31 cellular contexts compared by ENCODE assay signal in the genomic region with DNA sequence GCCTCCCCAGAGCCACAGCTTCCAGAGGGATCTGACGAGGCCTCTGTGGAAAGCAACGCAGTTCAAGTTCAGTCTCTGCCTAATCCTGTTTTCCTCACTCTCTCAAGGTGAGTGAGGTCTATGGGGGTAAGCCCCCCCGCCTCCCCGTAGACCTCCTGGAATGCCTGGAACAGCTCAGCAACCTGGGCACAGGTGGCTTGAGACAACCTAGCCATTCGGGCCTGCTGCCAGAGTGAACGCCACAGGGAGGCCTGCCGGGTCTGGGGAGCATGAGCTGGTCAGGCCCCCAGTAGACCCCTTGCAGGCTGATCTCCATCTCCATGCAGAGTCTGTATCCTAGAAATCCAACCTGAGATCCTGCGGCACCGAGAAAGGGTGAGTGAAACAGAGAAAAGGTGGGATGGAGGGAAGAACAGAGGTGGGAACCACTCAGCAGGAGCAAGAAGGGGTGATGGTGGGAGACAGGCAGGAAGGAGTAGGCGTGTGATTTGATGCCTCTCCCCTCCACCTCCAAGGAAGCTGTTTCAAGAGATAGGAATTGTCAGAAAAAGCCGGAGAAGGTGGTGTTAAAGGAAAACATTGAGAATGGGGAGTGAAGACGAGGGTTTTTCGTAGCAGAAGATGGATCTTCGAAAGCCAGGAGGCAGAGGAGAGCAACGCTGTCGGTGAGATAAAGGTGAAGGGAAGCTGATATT.
"Had no signal": no experiment of that assay in that cellular context is flagged by ENCODE, and none has a peak within 500 bp of the region (broad histone marks: within the 10 kb centered on the region; RNA-seq: fewer than 3 reads in every experiment).

No MANE protein-coding gene starts in this region.

- DNase-seq: hippocampal formation; kidney; left colon; left lung; mesendoderm; naive B cell; natural killer cell; nephron progenitor cell; occipital lobe; ovary; retina; right cardiac atrium; stimulated activated CD4-positive, alpha-beta T cell treated with anti-CD3 and anti-CD28 coated beads, Interleukin-12 subunit alpha, Interleukin-12 subunit beta, amount 100 ng/mL, for 4 hours; stimulated activated CD4-positive, alpha-beta T cell treated with anti-CD3 and anti-CD28 coated beads, Interleukin-15, amount 100 ng/mL, for 24 hours; stimulated activated CD4-positive, alpha-beta T cell treated with anti-CD3 and anti-CD28 coated beads, Interleukin-2, amount 100 ng/mL, for 24 hours; stimulated activated CD4-positive, alpha-beta T cell treated with anti-CD3 and anti-CD28 coated beads, Interleukin-4, amount 100 ng/mL, for 1 hour; stimulated activated naive B cell treated with anti-CD40 and anti-IgM and Interleukin-4, amounts not matched to agents 10 μg/mL and 1 μg/mL and 100 μg/mL, for 72 hours; stimulated activated naive CD8-positive, alpha-beta T cell treated with anti-CD3 and anti-CD28 coated beads, Interleukin-15, Interleukin-2, amounts not matched to agents 100 U/mL and 50 U/mL, for 24 hours; stomach; testis; thyroid gland; transverse colon; upper lobe of left lung; uterus had no signal

- H3K4me1 Mint-ChIP-seq: natural killer cell had no signal

- ATAC-seq: left colon; left lung; natural killer cell; right cardiac atrium; sciatic nerve; stimulated activated naive B cell treated with anti-CD40 and anti-IgM and Interleukin-4, amounts not matched to agents 10 μg/mL and 1 μg/mL and 100 μg/mL, for 72 hours; stimulated activated naive CD8-positive, alpha-beta T cell treated with anti-CD3 and anti-CD28 coated beads, Interleukin-15, Interleukin-2, amounts not matched to agents 100 U/mL and 50 U/mL, for 24 hours had no signal

- H3K4me3 ChIP-seq: left lung, lung, neural progenitor cell, ovary, skin epidermis, stomach, testis, thyroid gland, transverse colon, upper lobe of left lung, uterus had no signal

- H3K27me3 ChIP-seq: testis had no signal

- H2AFZ ChIP-seq: neural progenitor cell had no signal

- H3K27ac Mint-ChIP-seq: mesothelial cell of epicardium; naive B cell; natural killer cell; nephron progenitor cell; neural progenitor cell; progenitor cell of endocrine pancreas; stimulated activated naive B cell treated with anti-CD40 and anti-IgM and Interleukin-4, amounts not matched to agents 10 μg/mL and 1 μg/mL and 100 μg/mL, for 72 hours had no signal

- H3K9me3 ChIP-seq: left lung, neutrophil, ovary, stomach, testis, thyroid gland, transverse colon, upper lobe of left lung, uterus had no signal

- H3K4me2 ChIP-seq: neural progenitor cell had no signal

- H3K4me3 Mint-ChIP-seq: mesothelial cell of epicardium; naive B cell; natural killer cell; nephron progenitor cell; neural progenitor cell; stimulated activated naive B cell treated with anti-CD40 and anti-IgM and Interleukin-4, amounts not matched to agents 10 μg/mL and 1 μg/mL and 100 μg/mL, for 72 hours had no signal

- H3K9me3 Mint-ChIP-seq: mesothelial cell of epicardium, natural killer cell, nephron progenitor cell, neural progenitor cell had no signal

- H3K27ac ChIP-seq: left lung, neural progenitor cell, neutrophil, ovary, skin epidermis, stomach, testis, thyroid gland, transverse colon, upper lobe of left lung, uterus had no signal

- H3K9ac ChIP-seq: neural progenitor cell had no signal

- H3K36me3 Mint-ChIP-seq: mesothelial cell of epicardium; natural killer cell; neural progenitor cell; stimulated activated naive B cell treated with anti-CD40 and anti-IgM and Interleukin-4, amounts not matched to agents 10 μg/mL and 1 μg/mL and 100 μg/mL, for 72 hours had no signal

- H3K36me3 ChIP-seq: left lung, neural progenitor cell, neutrophil, ovary, stomach, thyroid gland, transverse colon, upper lobe of left lung, uterus had no signal
